In the genomic region with DNA sequence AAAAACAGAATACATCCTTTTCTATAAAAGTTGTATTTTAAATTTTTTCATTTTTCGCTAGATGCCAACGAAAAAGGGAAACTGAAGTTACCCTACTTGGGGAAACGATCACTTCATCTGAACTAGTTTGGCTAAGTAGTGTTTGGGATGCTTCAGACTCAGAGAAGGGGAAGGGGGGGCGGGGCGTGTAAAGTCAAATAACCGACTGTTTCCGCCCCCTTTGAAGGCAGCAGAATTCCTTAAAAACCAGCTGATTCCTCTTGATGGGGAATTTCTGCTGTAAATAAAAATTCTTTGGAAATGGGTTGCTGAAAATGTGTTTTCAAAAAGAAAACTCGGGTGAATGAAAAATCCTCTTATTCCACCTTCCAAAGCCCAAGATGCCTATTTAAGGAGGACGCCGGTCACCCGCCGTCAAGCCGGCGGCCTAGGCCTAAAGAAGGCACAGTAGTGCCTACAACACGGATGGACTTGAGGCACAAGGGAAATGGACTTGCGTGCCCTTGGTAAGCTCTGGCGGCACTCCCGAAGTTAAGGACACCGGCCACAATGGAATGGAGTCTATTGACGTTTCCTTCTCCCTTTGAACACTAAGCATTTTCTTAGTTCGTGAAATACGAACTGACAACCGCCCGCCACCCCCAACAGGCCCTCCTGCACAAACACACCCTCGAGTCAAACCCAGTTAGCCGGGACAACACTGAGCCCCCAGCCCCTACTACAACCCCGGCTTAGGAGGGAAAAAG, we compare ENCODE assay signal across 8 cellular contexts. TPM values are rescaled to one million over a fixed set of nuclear protein-coding genes. Genes with fewer than 3 reads are reported as not detected.
DNase-seq lines count a peak whose midpoint lies in the region; ATAC-seq and TF ChIP-seq lines count a peak whose summit lies in the region.

No MANE protein-coding gene starts in this region.

- CTCF ChIA-PET in Caco-2 (lab: Charles Lee), result no interaction called here

- H3K4me3 Mint-ChIP-seq in Caco-2 (ENCODE audit: unreplicated experiment), result peak overlapping the region; percentile 89

- POLR2A ChIA-PET in Caco-2 (lab: Charles Lee), result interaction anchor here (1.3 kb wide), 1 partner anchor 88 kb away, joined by 3 read pairs; a partner anchor contains a TSS

- no peak for TF ChIP-seq EP300 in ovary (IDR thresholded peaks at IDR 0.05)

- H3K9me3 ChIP-seq in Caco-2 (no peaks in the 10 kb centered on the region), heart right ventricle (no peaks in the 10 kb centered on the region), ovary (no peaks in the 10 kb centered on the region)

- H3K27me3 ChIP-seq in Caco-2 (replicated peaks; ENCODE audit: control insufficient read depth, insufficient read depth, low read length), result no peaks in the 10 kb centered on the region
- H3K27me3 ChIP-seq in heart right ventricle, result no peaks in the 10 kb centered on the region
- no peaks in the 10 kb centered on the region for H3K27me3 ChIP-seq in ovary

- H3K9me3 Mint-ChIP-seq in Caco-2 (ENCODE audit: unreplicated experiment), result no peaks in the 10 kb centered on the region

- H3K27me3 Mint-ChIP-seq in Caco-2 (ENCODE audit: insufficient read depth, unreplicated experiment), result no peaks in the 10 kb centered on the region

- intact Hi-C loops in Caco-2 (cut with micrococcal nuclease; ENCODE audit: unreplicated experiment), result loop anchor here (2.0 to 10.0 kb wide), 3 partner anchors 18 to 75 kb away; no protein-coding TSS in a partner anchor
- intact Hi-C loops in heart right ventricle (cut with DNase I), result loop anchor here in 2 of 10 donors (5.0 kb wide), 2 partner anchors 35 to 40 kb away; no protein-coding TSS in a partner anchor
- intact Hi-C loops in ovary (cut with DNase I), result loop anchor here in 1 of 4 donors (5.0 kb wide), 1 partner anchor 40 kb away; no protein-coding TSS in a partner anchor

- peaks cover 7% of the 10 kb centered on the region for H3K4me1 Mint-ChIP-seq in Caco-2 (ENCODE audit: low read depth, unreplicated experiment)

- BruUV-seq in Caco-2 (replicated peaks; lab: Mats Ljungman, UMichigan), result TSS peak; percentile 53

- no peaks in the 10 kb centered on the region for H3K36me3 ChIP-seq in Caco-2 (ENCODE audit: control insufficient read depth, insufficient read depth, low read length)
- H3K36me3 ChIP-seq in heart right ventricle, result no peaks in the 10 kb centered on the region
- no peaks in the 10 kb centered on the region for H3K36me3 ChIP-seq in ovary

- TF ChIP-seq POLR2A in ovary (IDR thresholded peaks at IDR 0.05), result no peak

- peaks cover 26% of the 10 kb centered on the region for H3K36me3 Mint-ChIP-seq in Caco-2 (ENCODE audit: insufficient read depth, unreplicated experiment)

- H3K4me3 ChIP-seq in Caco-2 (ENCODE audit: low read depth, low read length) (peak overlapping the region; percentile 96), heart right ventricle (peak overlapping the region; percentile 78 to 97 (median 92)), ovary (peak overlapping the region; percentile 74)

- H3K27ac Mint-ChIP-seq in Caco-2 (ENCODE audit: unreplicated experiment), result peak overlapping the region; percentile 86

- H3K4me1 ChIP-seq in Caco-2 (peaks cover 22% of the 10 kb centered on the region), heart right ventricle (peaks cover 4 to 57% (median 45%) of the 10 kb centered on the region in 9 donors), ovary (ENCODE audit: insufficient read depth) (peaks cover 3% of the 10 kb centered on the region)

- 3 to 4% methylated on average over 27 of the region's 27 CpGs for WGBS in heart right ventricle, 2 donors
- WGBS in ovary, 3 donors, result 3 to 4% (median 3%) methylated on average over 27 of the region's 27 CpGs

- DNase-seq in Caco-2 (peak; percentile 45 to 61), HT1080 (ENCODE audit: low read depth) (peak; percentile 67), amygdala (lab: John Stamatoyannopoulos, UW) (peak in 44 of 56 donors; percentile 3 to 60 (median 29)), heart right ventricle (peak; percentile 33 to 48), ovary (peak; percentile 21 to 59 (median 38)), omental fat pad (ENCODE audit: low spot score) (no peak), activated gamma-delta T cell treated with Interleukin-2 at 50 U/mL for 16 hours (no peak)

- TF ChIP-seq CTCF in Caco-2 (IDR thresholded peaks at IDR 0.05; ENCODE audit: insufficient read depth in 1 of 2, low read depth in 1 of 2, low read length in 1 of 2, severe bottlenecking in 1 of 2, unreplicated experiment in 1 of 2) (no peak), heart right ventricle (IDR thresholded peaks at IDR 0.05) (no peak), ovary (IDR thresholded peaks at IDR 0.05) (no peak), omental fat pad (IDR thresholded peaks at IDR 0.05) (no peak)

- ATAC-seq in heart right ventricle, result peak; percentile 15 to 71 (median 60)
- no peak for ATAC-seq in omental fat pad (ENCODE audit: low FRiP score)

- H3K27ac ChIP-seq in heart right ventricle (peak overlapping the region; percentile 93 to 100 (median 99)), ovary (peak overlapping the region; percentile 97 to 99)

TF ChIP-seq in PFSK-1, 5 proteins besides CTCF, POLR2A, EP300 and RAD21:
- TF ChIP-seq SIN3A (IDR thresholded peaks at IDR 0.05; ENCODE audit: borderline replicate concordance, insufficient read depth, low read length) (0 out of 2 replicates have a peak, but pooled peaks have one; percentile 28), TAF1 (IDR thresholded peaks at IDR 0.05; ENCODE audit: borderline replicate concordance, insufficient read depth, low read length) (no peak)
- TF ChIP-seq, protein P1, sequence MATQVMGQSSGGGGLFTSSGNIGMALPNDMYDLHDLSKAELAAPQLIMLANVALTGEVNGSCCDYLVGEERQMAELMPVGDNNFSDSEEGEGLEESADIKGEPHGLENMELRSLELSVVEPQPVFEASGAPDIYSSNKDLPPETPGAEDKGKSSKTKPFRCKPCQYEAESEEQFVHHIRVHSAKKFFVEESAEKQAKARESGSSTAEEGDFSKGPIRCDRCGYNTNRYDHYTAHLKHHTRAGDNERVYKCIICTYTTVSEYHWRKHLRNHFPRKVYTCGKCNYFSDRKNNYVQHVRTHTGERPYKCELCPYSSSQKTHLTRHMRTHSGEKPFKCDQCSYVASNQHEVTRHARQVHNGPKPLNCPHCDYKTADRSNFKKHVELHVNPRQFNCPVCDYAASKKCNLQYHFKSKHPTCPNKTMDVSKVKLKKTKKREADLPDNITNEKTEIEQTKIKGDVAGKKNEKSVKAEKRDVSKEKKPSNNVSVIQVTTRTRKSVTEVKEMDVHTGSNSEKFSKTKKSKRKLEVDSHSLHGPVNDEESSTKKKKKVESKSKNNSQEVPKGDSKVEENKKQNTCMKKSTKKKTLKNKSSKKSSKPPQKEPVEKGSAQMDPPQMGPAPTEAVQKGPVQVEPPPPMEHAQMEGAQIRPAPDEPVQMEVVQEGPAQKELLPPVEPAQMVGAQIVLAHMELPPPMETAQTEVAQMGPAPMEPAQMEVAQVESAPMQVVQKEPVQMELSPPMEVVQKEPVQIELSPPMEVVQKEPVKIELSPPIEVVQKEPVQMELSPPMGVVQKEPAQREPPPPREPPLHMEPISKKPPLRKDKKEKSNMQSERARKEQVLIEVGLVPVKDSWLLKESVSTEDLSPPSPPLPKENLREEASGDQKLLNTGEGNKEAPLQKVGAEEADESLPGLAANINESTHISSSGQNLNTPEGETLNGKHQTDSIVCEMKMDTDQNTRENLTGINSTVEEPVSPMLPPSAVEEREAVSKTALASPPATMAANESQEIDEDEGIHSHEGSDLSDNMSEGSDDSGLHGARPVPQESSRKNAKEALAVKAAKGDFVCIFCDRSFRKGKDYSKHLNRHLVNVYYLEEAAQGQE (IDR thresholded peaks at IDR 0.05; ENCODE audit: insufficient read depth in 1 of 2, low read depth in 2 of 2, low read length in 2 of 2), result no peak

RNA-seq across cellular contexts. Expression of a gene that starts 2.0 kb away (rescaled TPM):
- 78.5 and 79.2 TPM in 2 replicates for total RNA-seq in Caco-2 (2022)
- 12.3 and 18.9 TPM in 2 replicates for total RNA-seq in HT1080 (2014; rRNA removed; shearing (Covaris generic))
- 43.2 and 49.4 TPM in 2 replicates for polyA plus RNA-seq in HT1080 (2015; cell fraction: cytosol; rRNA removed)
- polyA plus RNA-seq in HT1080 (2015; cell fraction: nucleus; rRNA removed), result 137 and 146 TPM in 2 replicates
- 104 TPM for polyA plus RNA-seq in PFSK-1 (2012; ENCODE audit: insufficient read length, low read depth)
- total RNA-seq in heart right ventricle, result 10 to 100 TPM; 47.9 to 69.9 (median 55.2) TPM
- polyA plus RNA-seq in heart right ventricle, result 10 to 100 TPM; 18.8 to 49.4 TPM
- 100 to 1,000 TPM in 1 of 7 donors, 10 to 100 TPM in 6; 33.7 to 106 (median 68.9) TPM for total RNA-seq in ovary
- polyA plus RNA-seq in ovary, result 10 to 100 TPM; 28.4 to 60.9 TPM
- total RNA-seq in omental fat pad, result 10 to 100 TPM; 35.1 to 70.0 (median 55.4) TPM

Comparison
In these comparisons a context has a peak if more than half of its experiments do, and no peak if none do; other contexts are left out.
1. DNase-seq: peak in Caco-2 (2 of 2), HT1080 (single experiment), amygdala (44 of 56), heart right ventricle (2 of 2) and ovary (5 of 5); none in omental fat pad (single experiment) and activated gamma-delta T cell treated with Interleukin-2 at 50 U/mL for 16 hours (single experiment).
2. Peak in every context shown above with its lines, with median percentiles within 50 percentile points of each other: H3K4me3 ChIP-seq.